ENCODE assay signal across 21 cellular contexts in the genomic region with DNA sequence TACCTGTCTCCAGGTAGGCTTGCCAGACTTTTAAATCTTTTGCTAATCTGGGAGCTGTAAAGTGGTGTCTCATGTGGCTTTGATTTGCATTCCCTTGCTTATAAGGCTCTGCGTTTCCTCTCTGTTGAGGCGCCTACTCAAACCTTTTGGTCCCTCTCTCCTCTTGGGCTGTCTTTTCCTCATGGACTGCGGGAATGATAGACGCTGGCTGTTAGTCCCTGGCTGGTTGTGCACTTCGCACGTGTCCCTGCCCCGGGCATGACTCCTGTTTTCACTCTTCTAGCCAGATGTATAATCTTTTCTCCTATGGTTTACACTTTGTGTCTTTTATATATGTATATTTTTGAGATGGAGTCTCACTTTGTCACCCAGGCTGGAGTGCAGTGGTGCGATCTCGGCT.
"Had no signal": no experiment of that assay in that cellular context is flagged by ENCODE, and none has a peak within 500 bp of the region (broad histone marks: within the 10 kb centered on the region; RNA-seq: fewer than 3 reads in every experiment).

No MANE protein-coding gene starts in this region.

- H3K27ac Mint-ChIP-seq: dendritic cell treated with granulocyte-macrophage colony-stimulating factor and Interleukin-4, amounts not matched to agents 40 ng/mL and 50 ng/mL, for 4 days; effector memory CD8-positive, alpha-beta T cell; nephron; stimulated activated naive B cell treated with anti-CD40 and anti-IgM and Interleukin-4, amounts not matched to agents 10 μg/mL and 1 μg/mL and 100 μg/mL, for 72 hours; stimulated activated naive CD8-positive, alpha-beta T cell treated with anti-CD3 and anti-CD28 coated beads, Interleukin-15, amount 100 ng/mL, for 72 hours had no signal

- H3K4me3 ChIP-seq: left lung, lung, prostate gland, testis, transverse colon had no signal

- H3K4me1 ChIP-seq: parathyroid adenoma, prostate gland, testis had no signal

- H3K4me3 Mint-ChIP-seq: dendritic cell treated with granulocyte-macrophage colony-stimulating factor and Interleukin-4, amounts not matched to agents 40 ng/mL and 50 ng/mL, for 4 days; effector memory CD8-positive, alpha-beta T cell; naive B cell; nephron; stimulated activated naive B cell treated with anti-CD40 and anti-IgM and Interleukin-4, amounts not matched to agents 10 μg/mL and 1 μg/mL and 100 μg/mL, for 72 hours; stimulated activated naive CD8-positive, alpha-beta T cell treated with anti-CD3 and anti-CD28 coated beads, Interleukin-15, amount 100 ng/mL, for 72 hours had no signal

- H3K9me3 Mint-ChIP-seq: dendritic cell treated with granulocyte-macrophage colony-stimulating factor and Interleukin-4, amounts not matched to agents 40 ng/mL and 50 ng/mL, for 4 days; effector memory CD8-positive, alpha-beta T cell; naive B cell; stimulated activated naive B cell treated with anti-CD40 and anti-IgM and Interleukin-4, amounts not matched to agents 10 μg/mL and 1 μg/mL and 100 μg/mL, for 72 hours; stimulated activated naive CD8-positive, alpha-beta T cell treated with anti-CD3 and anti-CD28 coated beads, Interleukin-15, amount 100 ng/mL, for 72 hours had no signal

- DNase-seq: cerebellar nuclear complex; effector memory CD8-positive, alpha-beta T cell; erythroblast; hypothalamus; mesenchymal stem cell; naive B cell; occipital lobe; stimulated activated CD4-positive, alpha-beta T cell treated with anti-CD3 and anti-CD28 coated beads, Interleukin-2, amount 100 ng/mL, for 24 hours; stimulated activated CD4-positive, alpha-beta T cell treated with anti-CD3 and anti-CD28 coated beads, Interleukin-4, amount 100 ng/mL, for 4 hours; stimulated activated naive B cell treated with anti-CD40 and anti-IgM and Interleukin-4, amounts not matched to agents 10 μg/mL and 1 μg/mL and 100 μg/mL, for 72 hours; stimulated activated naive CD8-positive, alpha-beta T cell treated with anti-CD3 and anti-CD28 coated beads, Interleukin-15, amount 100 ng/mL, for 72 hours; testis; transverse colon had no signal

- H3K36me3 Mint-ChIP-seq: naive B cell; stimulated activated naive B cell treated with anti-CD40 and anti-IgM and Interleukin-4, amounts not matched to agents 10 μg/mL and 1 μg/mL and 100 μg/mL, for 72 hours had no signal

- H3K27ac ChIP-seq: prostate gland, transverse colon had no signal

- H3K27me3 ChIP-seq: heart left ventricle, left lung, testis, transverse colon had no signal

- H3K27me3 Mint-ChIP-seq: dendritic cell treated with granulocyte-macrophage colony-stimulating factor and Interleukin-4, amounts not matched to agents 40 ng/mL and 50 ng/mL, for 4 days; effector memory CD8-positive, alpha-beta T cell; naive B cell; stimulated activated naive CD8-positive, alpha-beta T cell treated with anti-CD3 and anti-CD28 coated beads, Interleukin-15, amount 100 ng/mL, for 72 hours had no signal

- H3K4me1 Mint-ChIP-seq: stimulated activated naive CD8-positive, alpha-beta T cell treated with anti-CD3 and anti-CD28 coated beads, Interleukin-15, amount 100 ng/mL, for 72 hours had no signal

- ATAC-seq: effector memory CD8-positive, alpha-beta T cell; sciatic nerve; stimulated activated naive B cell treated with anti-CD40 and anti-IgM and Interleukin-4, amounts not matched to agents 10 μg/mL and 1 μg/mL and 100 μg/mL, for 72 hours; stimulated activated naive CD8-positive, alpha-beta T cell treated with anti-CD3 and anti-CD28 coated beads, Interleukin-15, amount 100 ng/mL, for 72 hours had no signal

- H3K36me3 ChIP-seq: heart left ventricle, left lung, prostate gland, transverse colon had no signal

- H3K9me3 ChIP-seq: heart left ventricle, left lung, prostate gland, testis, transverse colon had no signal
